2 cellular contexts compared by ENCODE assay signal in genomic region chr7:114085592-114086490, GRCh38.
TF ChIP-seq lines count a peak whose summit lies in the region.

No MANE protein-coding gene starts in this region.

TF ChIP-seq in SK-N-SH treated with all-trans-retinoic acid at 6 μM for 48 hours, 23 proteins besides CTCF, POLR2A, EP300 and RAD21 (continued from another document):
- TF ChIP-seq CREB5 (CRISPR knock-in tag; IDR thresholded peaks at IDR 0.05; ENCODE audit: low read depth) (no peak), TCF4 (CRISPR knock-in tag; IDR thresholded peaks at IDR 0.05; ENCODE audit: borderline replicate concordance) (no peak), ZFP30 (CRISPR knock-in tag; IDR thresholded peaks at IDR 0.05) (no peak), SNAI2 (CRISPR knock-in tag; IDR thresholded peaks at IDR 0.05) (no peak)

TF ChIP-seq in liver, 16 proteins besides CTCF, POLR2A, EP300 and RAD21 (continued from another document):
- TF ChIP-seq, protein P1, sequence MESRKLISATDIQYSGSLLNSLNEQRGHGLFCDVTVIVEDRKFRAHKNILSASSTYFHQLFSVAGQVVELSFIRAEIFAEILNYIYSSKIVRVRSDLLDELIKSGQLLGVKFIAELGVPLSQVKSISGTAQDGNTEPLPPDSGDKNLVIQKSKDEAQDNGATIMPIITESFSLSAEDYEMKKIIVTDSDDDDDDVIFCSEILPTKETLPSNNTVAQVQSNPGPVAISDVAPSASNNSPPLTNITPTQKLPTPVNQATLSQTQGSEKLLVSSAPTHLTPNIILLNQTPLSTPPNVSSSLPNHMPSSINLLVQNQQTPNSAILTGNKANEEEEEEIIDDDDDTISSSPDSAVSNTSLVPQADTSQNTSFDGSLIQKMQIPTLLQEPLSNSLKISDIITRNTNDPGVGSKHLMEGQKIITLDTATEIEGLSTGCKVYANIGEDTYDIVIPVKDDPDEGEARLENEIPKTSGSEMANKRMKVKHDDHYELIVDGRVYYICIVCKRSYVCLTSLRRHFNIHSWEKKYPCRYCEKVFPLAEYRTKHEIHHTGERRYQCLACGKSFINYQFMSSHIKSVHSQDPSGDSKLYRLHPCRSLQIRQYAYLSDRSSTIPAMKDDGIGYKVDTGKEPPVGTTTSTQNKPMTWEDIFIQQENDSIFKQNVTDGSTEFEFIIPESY (IDR thresholded peaks at IDR 0.05) = peak; percentile 80
- no peak for TF ChIP-seq GABPA (IDR thresholded peaks at IDR 0.05 in 1 of 2, conservative IDR thresholded peaks at IDR 0.05 in 1 of 2)
- TF ChIP-seq NR2F2 (IDR thresholded peaks at IDR 0.05) = no peak
- TF ChIP-seq TAF1 (conservative IDR thresholded peaks at IDR 0.05) = peak; percentile 86
- peak; percentile 29 to 45 for TF ChIP-seq HNF4A (conservative IDR thresholded peaks at IDR 0.05)
- TF ChIP-seq ATF3 (IDR thresholded peaks at IDR 0.05) = peak; percentile 25
- no peak for TF ChIP-seq HNF4G (IDR thresholded peaks at IDR 0.05)
- peak; percentile 66 for TF ChIP-seq SP1 (IDR thresholded peaks at IDR 0.05)
